Comparison of ENCODE assay signal across 1 cellular context in genomic region chr1:51044834-51045233, GRCh38.
TF ChIP-seq lines count a peak whose summit lies in the region.

No MANE protein-coding gene starts in this region.

TF ChIP-seq in HCT116, 20 proteins besides CTCF, POLR2A, EP300 and RAD21 (continued from another document):
- no peak for TF ChIP-seq EZH2phosphoT487 (IDR thresholded peaks at IDR 0.05; ENCODE audit: borderline replicate concordance)
- no peak for TF ChIP-seq ZBTB33 (IDR thresholded peaks at IDR 0.05; ENCODE audit: extremely low read depth, insufficient replicate concordance, low read length)
- no peak for TF ChIP-seq ZFX (IDR thresholded peaks at IDR 0.05)
- TF ChIP-seq JUND (IDR thresholded peaks at IDR 0.05): no peak
- TF ChIP-seq ATF3 (IDR thresholded peaks at IDR 0.05): no peak
- TF ChIP-seq YY1 (IDR thresholded peaks at IDR 0.05; ENCODE audit: extremely low read depth, insufficient replicate concordance, low read depth, low read length): no peak
- no peak for TF ChIP-seq SIN3A (IDR thresholded peaks at IDR 0.05; ENCODE audit: low read depth)
- TF ChIP-seq CEBPB (IDR thresholded peaks at IDR 0.05; ENCODE audit: low read depth): no peak
- no peak for TF ChIP-seq SRF (IDR thresholded peaks at IDR 0.05; ENCODE audit: low read depth)
TF ChIP-seq in HCT116: peak in this region for 0.
